8 cellular contexts compared by ENCODE assay signal in the genomic region with DNA sequence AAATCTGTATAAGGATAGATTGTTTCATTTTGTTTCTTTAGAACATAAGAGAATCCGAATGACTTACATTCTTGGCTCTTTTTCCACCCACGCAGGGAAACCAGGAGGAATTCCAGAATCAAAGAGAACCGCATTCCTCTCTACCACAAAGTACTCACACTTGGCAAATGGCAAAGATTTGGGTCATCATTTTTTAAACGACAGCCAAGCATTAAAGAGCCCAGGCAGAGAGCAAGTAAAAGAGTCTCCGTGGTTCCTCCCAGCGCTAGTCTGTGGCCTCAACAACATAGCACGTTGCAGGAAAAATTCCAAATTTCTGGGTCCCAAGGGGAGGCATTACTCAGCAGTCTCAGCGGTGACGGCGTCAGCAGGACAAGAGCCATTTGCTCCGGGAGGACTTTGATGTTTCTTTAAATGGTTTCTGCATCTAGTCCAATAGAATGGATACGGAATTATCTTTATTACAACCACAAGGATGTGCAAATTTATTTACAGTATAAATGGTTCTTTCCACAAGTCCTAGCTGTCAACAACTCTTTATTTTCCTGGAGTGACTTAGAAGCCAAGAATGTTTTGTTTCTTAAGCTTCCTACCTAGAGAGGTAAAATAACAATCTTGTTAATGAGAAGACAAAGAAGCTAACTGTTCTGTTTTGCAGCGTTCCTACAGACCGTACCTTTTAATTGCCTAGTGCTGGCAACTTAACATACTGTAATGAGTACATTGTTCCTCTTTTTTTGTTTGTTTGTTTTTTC.
A peak's percentile ranks its signal among the peaks of the same experiment; 100 is the strongest.
DNase-seq lines count a peak whose midpoint lies in the region; ATAC-seq, FAIRE-seq and TF ChIP-seq lines count a peak whose summit lies in the region.

No MANE protein-coding gene starts in this region.

- no peak for FAIRE-seq in D721Med (lab: Jason Lieb, UNC)

- peak overlapping the region; percentile 19; the same call in 1 of the 2 replicates for H3K9ac ChIP-seq in HCT116 (ENCODE audit: low read length)

- H2AFZ ChIP-seq in HCT116 (ENCODE audit: low read depth, low read length, poor library complexity, severe bottlenecking), result peak overlapping the region; percentile 37

- no peaks in the 10 kb centered on the region for H3K9me2 ChIP-seq in HCT116 (ENCODE audit: insufficient read depth)

- H3K27ac ChIP-seq in HCT116 (ENCODE audit: low read depth, low read length), result peak overlapping the region; percentile 66
- H3K27ac ChIP-seq in psoas muscle, result peak overlapping the region; percentile 10

- H3K36me3 ChIP-seq in HCT116 (ENCODE audit: control insufficient read depth in 1 of 2, insufficient read depth in 2 of 2, low read length in 2 of 2) (no peaks in the 10 kb centered on the region), psoas muscle (ENCODE audit: insufficient read depth in 1 of 2, low read depth in 1 of 2) (no peaks in the 10 kb centered on the region)

- RAD21 ChIA-PET in HCT116 (lab: Charles Lee; ENCODE audit: low non-redundant PET in 1 of 2, low total read pairs in 2 of 2, uncharacterized antibody in 2 of 2, unreplicated experiment in 2 of 2), result interaction anchor here in 1 of 2 experiments (1.0 kb wide), 1 partner anchor 50 kb away, joined by 3 read pairs; no protein-coding TSS in a partner anchor

- ATAC-seq in HCT116, result peak; percentile 91
- peak; percentile 91 to 93 for ATAC-seq in left cardiac atrium
- ATAC-seq in psoas muscle, result peak; percentile 36 to 76 (median 72)
- ATAC-seq in GM18907 (IDR thresholded peaks at IDR 0.05; ENCODE audit: unreplicated experiment), result no peak

- intact Hi-C loops in HCT116 (cut with micrococcal nuclease), result loop anchor here (2.0 to 5.0 kb wide), 3 partner anchors 72 to 439 kb away; no protein-coding TSS in a partner anchor
- intact Hi-C loops in left cardiac atrium (cut with DNase I), result no loop called here
- intact Hi-C loops in psoas muscle (cut with DNase I), result no loop called here

- H3K79me2 ChIP-seq in HCT116 (ENCODE audit: insufficient read depth, low read length), result no peaks in the 10 kb centered on the region

- no peak for TF ChIP-seq POLR2A in HCT116 (IDR thresholded peaks at IDR 0.05; ENCODE audit: borderline replicate concordance, extremely low read depth, insufficient read depth, insufficient read length)

- H3K4me3 ChIP-seq in HCT116 (replicated peaks in 1 of 2; ENCODE audit: low read depth in 1 of 2, low read length in 2 of 2), result peak overlapping the region; percentile 9 to 32
- peak overlapping the region; percentile 42 for H3K4me3 ChIP-seq in WI38 (ENCODE audit: low read depth, low read length)
- H3K4me3 ChIP-seq in psoas muscle, result peak overlapping the region; percentile 27

- no peaks in the 10 kb centered on the region for H4K20me1 ChIP-seq in HCT116 (ENCODE audit: insufficient read depth)

- WGBS in psoas muscle, 3 donors, result 2 to 3% (median 3%) methylated on average over 14 of the region's 14 CpGs

- peak overlapping the region; percentile 68 for H3K4me2 ChIP-seq in HCT116 (ENCODE audit: low read length)

- POLR2A ChIA-PET in HCT116 (lab: Charles Lee), result no interaction called here
- POLR2A ChIA-PET in GM10248 (lab: Yijun Ruan, JAX), result no interaction called here

- H3K27me3 ChIP-seq in HCT116 (ENCODE audit: insufficient read depth, low read length) (no peaks in the 10 kb centered on the region), psoas muscle (ENCODE audit: insufficient read depth in 3 of 3, low read length in 2 of 3) (no peaks in the 10 kb centered on the region)

- H3K4me1 ChIP-seq in HCT116 (ENCODE audit: control insufficient read depth in 1 of 2, insufficient read depth in 2 of 2, low read length in 2 of 2) (peaks cover 35 to 40% of the 10 kb centered on the region in 2 experiments), psoas muscle (no peaks in the 10 kb centered on the region)

- TF ChIP-seq CTCF in HCT116 (IDR thresholded peaks at IDR 0.05 in 2 of 3, conservative IDR thresholded peaks at IDR 0.05 in 1 of 3; ENCODE audit: borderline replicate concordance in 1 of 3, insufficient read depth in 1 of 3, low read depth in 2 of 3, low read length in 2 of 3) (no peak), WI38 (IDR thresholded peaks at IDR 0.05; ENCODE audit: low read depth, low read length) (no peak), psoas muscle (IDR thresholded peaks at IDR 0.05) (no peak), D721Med (IDR thresholded peaks at IDR 0.05; ENCODE audit: insufficient read depth, missing control alignments) (no peak), GM10248 (IDR thresholded peaks at IDR 0.05; ENCODE audit: control extremely low read depth, extremely low read depth, low read depth, missing control alignments) (no peak)

- CTCF ChIA-PET in HCT116 (lab: Charles Lee) (interaction anchor here (1.4 kb wide), 1 partner anchor 14 kb away, joined by 3 read pairs; no protein-coding TSS in a partner anchor), GM10248 (lab: Yijun Ruan, JAX) (interaction anchor here (1.3 kb wide), 1 partner anchor 14 kb away, joined by 9 read pairs; no protein-coding TSS in a partner anchor)

- no peaks in the 10 kb centered on the region for H3K9me3 ChIP-seq in HCT116 (ENCODE audit: control insufficient read depth in 1 of 2, insufficient read depth in 1 of 2, low read depth in 1 of 2, low read length in 2 of 2)
- no peaks in the 10 kb centered on the region for H3K9me3 ChIP-seq in psoas muscle

- no TSS peak for BruUV-seq in HCT116 (replicated peaks; lab: Mats Ljungman, UMichigan)

- TF ChIP-seq RAD21 in HCT116 (IDR thresholded peaks at IDR 0.05; ENCODE audit: low read depth), result peak; percentile 29

- DNase-seq in HCT116 (ENCODE audit: low read depth, low spot score) (peak; percentile 95), left cardiac atrium (peak; percentile 76), psoas muscle (peak; percentile 64 to 67), UCSD-AML1 (lab: John Stamatoyannopoulos, UW; ENCODE audit: unreplicated experiment) (no peak), D721Med (ENCODE audit: insufficient read length, low spot score) (no peak), GM10248 (ENCODE audit: extremely low spot score) (no peak)

TF ChIP-seq in HCT116, 20 proteins besides CTCF, POLR2A, EP300 and RAD21:
- peak; percentile 74 for TF ChIP-seq SP1 (IDR thresholded peaks at IDR 0.05; ENCODE audit: low read depth)
- TF ChIP-seq, protein P1, sequence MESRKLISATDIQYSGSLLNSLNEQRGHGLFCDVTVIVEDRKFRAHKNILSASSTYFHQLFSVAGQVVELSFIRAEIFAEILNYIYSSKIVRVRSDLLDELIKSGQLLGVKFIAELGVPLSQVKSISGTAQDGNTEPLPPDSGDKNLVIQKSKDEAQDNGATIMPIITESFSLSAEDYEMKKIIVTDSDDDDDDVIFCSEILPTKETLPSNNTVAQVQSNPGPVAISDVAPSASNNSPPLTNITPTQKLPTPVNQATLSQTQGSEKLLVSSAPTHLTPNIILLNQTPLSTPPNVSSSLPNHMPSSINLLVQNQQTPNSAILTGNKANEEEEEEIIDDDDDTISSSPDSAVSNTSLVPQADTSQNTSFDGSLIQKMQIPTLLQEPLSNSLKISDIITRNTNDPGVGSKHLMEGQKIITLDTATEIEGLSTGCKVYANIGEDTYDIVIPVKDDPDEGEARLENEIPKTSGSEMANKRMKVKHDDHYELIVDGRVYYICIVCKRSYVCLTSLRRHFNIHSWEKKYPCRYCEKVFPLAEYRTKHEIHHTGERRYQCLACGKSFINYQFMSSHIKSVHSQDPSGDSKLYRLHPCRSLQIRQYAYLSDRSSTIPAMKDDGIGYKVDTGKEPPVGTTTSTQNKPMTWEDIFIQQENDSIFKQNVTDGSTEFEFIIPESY (IDR thresholded peaks at IDR 0.05; ENCODE audit: extremely low read depth, insufficient replicate concordance, low read length), result no peak
- peak; percentile 57; the same call in 1 of the 2 replicates for TF ChIP-seq CBX3 (IDR thresholded peaks at IDR 0.05; ENCODE audit: low read depth)
- TF ChIP-seq, protein P2, sequence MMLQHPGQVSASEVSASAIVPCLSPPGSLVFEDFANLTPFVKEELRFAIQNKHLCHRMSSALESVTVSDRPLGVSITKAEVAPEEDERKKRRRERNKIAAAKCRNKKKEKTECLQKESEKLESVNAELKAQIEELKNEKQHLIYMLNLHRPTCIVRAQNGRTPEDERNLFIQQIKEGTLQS (IDR thresholded peaks at IDR 0.05), result no peak
- peak; percentile 99 for TF ChIP-seq EGR1 (IDR thresholded peaks at IDR 0.05; ENCODE audit: low read depth)
- peak; percentile 95 for TF ChIP-seq TCF7L2 (IDR thresholded peaks at IDR 0.05; ENCODE audit: borderline replicate concordance, extremely low read depth, insufficient read depth, insufficient read length)
- peak; percentile 29; the same call in 1 of the 2 replicates for TF ChIP-seq SRF (IDR thresholded peaks at IDR 0.05; ENCODE audit: low read depth)
- no peak for TF ChIP-seq ZNF274 (IDR thresholded peaks at IDR 0.05; ENCODE audit: low read depth, low read length)
- peak; percentile 69 for TF ChIP-seq JUND (IDR thresholded peaks at IDR 0.05)
- TF ChIP-seq POLR2AphosphoS5 (IDR thresholded peaks at IDR 0.05; ENCODE audit: low read depth, low read length), result peak; percentile 40; the same call in 1 of the 2 replicates
- no peak for TF ChIP-seq EZH2 (IDR thresholded peaks at IDR 0.05)
- peak; percentile 26 for TF ChIP-seq YY1 (IDR thresholded peaks at IDR 0.05; ENCODE audit: extremely low read depth, insufficient replicate concordance, low read depth, low read length)
- TF ChIP-seq CEBPB (IDR thresholded peaks at IDR 0.05; ENCODE audit: low read depth), result peak; percentile 66
- TF ChIP-seq FOSL1 (IDR thresholded peaks at IDR 0.05; ENCODE audit: low read depth), result peak; percentile 55
- peak; percentile 82 for TF ChIP-seq SIN3A (IDR thresholded peaks at IDR 0.05; ENCODE audit: low read depth)
- TF ChIP-seq, protein P3, sequence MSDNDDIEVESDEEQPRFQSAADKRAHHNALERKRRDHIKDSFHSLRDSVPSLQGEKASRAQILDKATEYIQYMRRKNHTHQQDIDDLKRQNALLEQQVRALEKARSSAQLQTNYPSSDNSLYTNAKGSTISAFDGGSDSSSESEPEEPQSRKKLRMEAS (IDR thresholded peaks at IDR 0.05), result peak; percentile 80

Comparison
In these comparisons a context has a peak if more than half of its experiments do, and no peak if none do; other contexts are left out.
1. DNase-seq: peak in HCT116 (single experiment), left cardiac atrium (single experiment) and psoas muscle (2 of 2); none in UCSD-AML1 (single experiment), D721Med (single experiment) and GM10248 (single experiment).
2. Peak in every context shown above with its lines, with median percentiles within 50 percentile points of each other: H3K4me3 ChIP-seq.